ENCODE assay signal across 8 cellular contexts in genomic region chr10:90148121-90148855, GRCh38.
A peak's percentile ranks its signal among the peaks of the same experiment; 100 is the strongest.
DNase-seq lines count a peak whose midpoint lies in the region; ATAC-seq and TF ChIP-seq lines count a peak whose summit lies in the region.

No MANE protein-coding gene starts in this region.

- ATAC-seq in GM18867 (IDR thresholded peaks at IDR 0.05; ENCODE audit: unreplicated experiment) (no peak), psoas muscle (no peak), HG03342 (IDR thresholded peaks at IDR 0.05; ENCODE audit: unreplicated experiment) (no peak)

- H3K4me3 ChIP-seq in breast epithelium = no peak overlapping the region
- H3K4me3 ChIP-seq in neural progenitor cell = no peak overlapping the region
- H3K4me3 ChIP-seq in psoas muscle = no peak overlapping the region

- H3K4me2 ChIP-seq in neural progenitor cell = no peak overlapping the region

- H3K4me1 ChIP-seq in breast epithelium (no peaks in the 10 kb centered on the region), neural progenitor cell (no peaks in the 10 kb centered on the region), psoas muscle (no peaks in the 10 kb centered on the region)

- TF ChIP-seq CTCF in GM12873 (IDR thresholded peaks at IDR 0.05; ENCODE audit: insufficient read depth, low read depth, low read length, missing control alignments) = peak; percentile 55
- TF ChIP-seq CTCF in breast epithelium (IDR thresholded peaks at IDR 0.05) = peak in 2 of 3 donors; percentile 27 to 36
- TF ChIP-seq CTCF in neural progenitor cell (IDR thresholded peaks at IDR 0.05) = peak; percentile 68
- TF ChIP-seq CTCF in psoas muscle (IDR thresholded peaks at IDR 0.05) = no peak

- intact Hi-C loops in breast epithelium (cut with DNase I; ENCODE audit: low total_unique reads) (no loop called here), psoas muscle (cut with DNase I) (no loop called here)

- no peaks in the 10 kb centered on the region for H3K36me3 ChIP-seq in breast epithelium
- H3K36me3 ChIP-seq in neural progenitor cell = no peaks in the 10 kb centered on the region
- no peaks in the 10 kb centered on the region for H3K36me3 ChIP-seq in psoas muscle (ENCODE audit: insufficient read depth in 1 of 2, low read depth in 1 of 2)

- H3K27ac ChIP-seq in breast epithelium = no peak overlapping the region
- H3K27ac ChIP-seq in neural progenitor cell = no peak overlapping the region
- H3K27ac ChIP-seq in psoas muscle = no peak overlapping the region

- no peaks in the 10 kb centered on the region for H3K9me3 Mint-ChIP-seq in neural progenitor cell

- H3K4me3 Mint-ChIP-seq in neural progenitor cell = no peak overlapping the region

- H3K4me1 Mint-ChIP-seq in neural progenitor cell = no peaks in the 10 kb centered on the region

- no peaks in the 10 kb centered on the region for H3K79me2 ChIP-seq in neural progenitor cell (ENCODE audit: low read depth)

- H3K27me3 Mint-ChIP-seq in neural progenitor cell (ENCODE audit: insufficient read depth, low read depth) = no peaks in the 10 kb centered on the region

- no peak overlapping the region for H2AFZ ChIP-seq in neural progenitor cell (replicated peaks)

- WGBS in psoas muscle, 3 donors = 67 to 79% (median 74%) methylated on average over 6 of the region's 6 CpGs

- H3K27me3 ChIP-seq in breast epithelium (no peaks in the 10 kb centered on the region), neural progenitor cell (no peaks in the 10 kb centered on the region), psoas muscle (ENCODE audit: insufficient read depth in 3 of 3, low read length in 2 of 3) (no peaks in the 10 kb centered on the region)

- H3K36me3 Mint-ChIP-seq in neural progenitor cell = no peaks in the 10 kb centered on the region

- H4K20me1 ChIP-seq in neural progenitor cell (ENCODE audit: low read depth) = no peaks in the 10 kb centered on the region

- DNase-seq in NCI-H1092 (lab: John Stamatoyannopoulos, UW) (peak; percentile 5), breast epithelium (ENCODE audit: low spot score in 2 of 2) (no peak), neural progenitor cell (ENCODE audit: low spot score) (peak; percentile 45), psoas muscle (no peak), NCI-H2081 treated with DMSO at 0.1 percent for 48 hours (lab: John Stamatoyannopoulos, UW) (no peak)

- H3K27ac Mint-ChIP-seq in neural progenitor cell = no peak overlapping the region

- H3F3A ChIP-seq in neural progenitor cell (ENCODE audit: low read depth) = no peaks in the 10 kb centered on the region

- no peak for TF ChIP-seq POLR2A in breast epithelium (IDR thresholded peaks at IDR 0.05)

- H3K9me3 ChIP-seq in breast epithelium = no peaks in the 10 kb centered on the region
- no peaks in the 10 kb centered on the region for H3K9me3 ChIP-seq in neural progenitor cell (ENCODE audit: low read depth)
- no peaks in the 10 kb centered on the region for H3K9me3 ChIP-seq in psoas muscle

- H3K9ac ChIP-seq in neural progenitor cell = no peak overlapping the region

Comparison
In these comparisons a context has a peak if more than half of its experiments do, and no peak if none do; other contexts are left out.
1. DNase-seq: peak in NCI-H1092 (single experiment) and neural progenitor cell (single experiment); none in breast epithelium (0 of 2), psoas muscle (0 of 2) and NCI-H2081 treated with DMSO at 0.1 percent for 48 hours (single experiment).